14 cellular contexts compared by ENCODE assay signal in genomic region chr22:39748877-39749276, GRCh38.
A peak's percentile ranks its signal among the peaks of the same experiment; 100 is the strongest.
DNase-seq lines count a peak whose midpoint lies in the region; ATAC-seq and TF ChIP-seq lines count a peak whose summit lies in the region.
"Had no signal": no experiment of that assay in that cellular context is flagged by ENCODE, and none has a peak within 500 bp of the region (broad histone marks: within the 10 kb centered on the region; RNA-seq: fewer than 3 reads in every experiment).

No MANE protein-coding gene starts in this region.

- no peak for ATAC-seq in GM21390 (IDR thresholded peaks at IDR 0.05; ENCODE audit: unreplicated experiment)
- no peak for ATAC-seq in GM18498 (IDR thresholded peaks at IDR 0.05; ENCODE audit: unreplicated experiment)

- H3K4me3 ChIP-seq in AG10803 (ENCODE audit: low read length) = no peak overlapping the region
- no peak overlapping the region for H3K4me3 ChIP-seq in choroid plexus epithelial cell (ENCODE audit: low read depth, low read length)
- no peak overlapping the region for H3K4me3 ChIP-seq in Karpas-422 (ENCODE audit: low read length)
- H3K4me3 ChIP-seq: ascending aorta; BLaER1 treated with 17β-estradiol and CSF1 and Interleukin-3, amounts not matched to agents 10 nM and 100 nM; hepatocyte had no signal

- H3K79me2 ChIP-seq in Karpas-422 (ENCODE audit: low read length) = no peaks in the 10 kb centered on the region
- H3K79me2 ChIP-seq: hepatocyte had no signal

- peaks cover 8% of the 10 kb centered on the region for H3K4me1 Mint-ChIP-seq in HFFc6 (ENCODE audit: low read depth)
- H3K4me1 Mint-ChIP-seq in activated CD4-positive, alpha-beta T cell treated with anti-CD3 and anti-CD28 coated beads, Interleukin-2, amount 10 ng/mL, durations not matched to agents 7 days and 5 days = peaks cover 46% of the 10 kb centered on the region

- H3K9me2 ChIP-seq in Karpas-422 (replicated peaks; ENCODE audit: insufficient read depth, low read length) = no peaks in the 10 kb centered on the region

- no peaks in the 10 kb centered on the region for H3K9me3 ChIP-seq in Karpas-422 (ENCODE audit: low read length)
- H3K9me3 ChIP-seq: ascending aorta had no signal

- no peaks in the 10 kb centered on the region for H4K20me1 ChIP-seq in Karpas-422 (ENCODE audit: insufficient read depth, low read depth, low read length)
- H4K20me1 ChIP-seq: BLaER1 treated with 17β-estradiol and CSF1 and Interleukin-3, amounts not matched to agents 10 nM and 100 nM had no signal

- H3K9me3 Mint-ChIP-seq in HFFc6 = no peaks in the 10 kb centered on the region
- peaks cover 2% of the 10 kb centered on the region for H3K9me3 Mint-ChIP-seq in activated CD4-positive, alpha-beta T cell treated with anti-CD3 and anti-CD28 coated beads, Interleukin-2, amount 10 ng/mL, durations not matched to agents 7 days and 5 days

- TF ChIP-seq CTCF in AG10803 (conservative IDR thresholded peaks at IDR 0.05; ENCODE audit: low read length) = no peak
- no peak for TF ChIP-seq CTCF in HFFc6 (IDR thresholded peaks at IDR 0.05)
- no peak for TF ChIP-seq CTCF in choroid plexus epithelial cell (conservative IDR thresholded peaks at IDR 0.05; ENCODE audit: low read depth, low read length)

- H3K27ac Mint-ChIP-seq in HFFc6 = no peak overlapping the region
- H3K27ac Mint-ChIP-seq in activated CD4-positive, alpha-beta T cell treated with anti-CD3 and anti-CD28 coated beads, Interleukin-2, amount 10 ng/mL, durations not matched to agents 7 days and 5 days = no peak overlapping the region

- H3K36me3 ChIP-seq in Karpas-422 (ENCODE audit: insufficient read depth, low read length) = no peaks in the 10 kb centered on the region
- H3K36me3 ChIP-seq: ascending aorta; BLaER1 treated with 17β-estradiol and CSF1 and Interleukin-3, amounts not matched to agents 10 nM and 100 nM had no signal

- no peak overlapping the region for H3K4me2 ChIP-seq in Karpas-422 (ENCODE audit: low read depth, low read length, poor library complexity, severe bottlenecking)
- H3K4me2 ChIP-seq: BLaER1 treated with 17β-estradiol and CSF1 and Interleukin-3, amounts not matched to agents 10 nM and 100 nM; hepatocyte had no signal

- no peak overlapping the region for H3K4me3 Mint-ChIP-seq in HFFc6
- no peak overlapping the region for H3K4me3 Mint-ChIP-seq in activated CD4-positive, alpha-beta T cell treated with anti-CD3 and anti-CD28 coated beads, Interleukin-2, amount 10 ng/mL, durations not matched to agents 7 days and 5 days

- H3K36me3 Mint-ChIP-seq in HFFc6 (ENCODE audit: low read depth) = no peaks in the 10 kb centered on the region
- H3K36me3 Mint-ChIP-seq in activated CD4-positive, alpha-beta T cell treated with anti-CD3 and anti-CD28 coated beads, Interleukin-2, amount 10 ng/mL, durations not matched to agents 7 days and 5 days (ENCODE audit: low read depth) = no peaks in the 10 kb centered on the region

- peaks cover 27% of the 10 kb centered on the region for H3K27me3 Mint-ChIP-seq in HFFc6 (ENCODE audit: insufficient read depth)
- H3K27me3 Mint-ChIP-seq in activated CD4-positive, alpha-beta T cell treated with anti-CD3 and anti-CD28 coated beads, Interleukin-2, amount 10 ng/mL, durations not matched to agents 7 days and 5 days = no peaks in the 10 kb centered on the region

- CTCF ChIA-PET in activated CD4-positive, alpha-beta T cell treated with anti-CD3 and anti-CD28 coated beads, Interleukin-2, amount 10 ng/mL, durations not matched to agents 7 days and 5 days (lab: Charles Lee) = interaction anchor here (0.6 to 1.1 kb wide), 2 partner anchors 13 to 109 kb away, joined by 3 read pairs; no protein-coding TSS in a partner anchor

- DNase-seq in AG10803 (ENCODE audit: low read depth) (peak; percentile 18), HFFc6 (peak; percentile 48), NCI-H510A (lab: John Stamatoyannopoulos, UW) (peak; percentile 43), choroid plexus epithelial cell (ENCODE audit: low read depth) (peak; percentile 76), Karpas-422 (no peak)
- no peak for DNase-seq in activated CD4-positive, alpha-beta T cell treated with anti-CD3 and anti-CD28 coated beads, Interleukin-2, amount 10 ng/mL, durations not matched to agents 7 days and 5 days
- DNase-seq: KBM-7; nucleus accumbens; stimulated activated CD8-positive, alpha-beta memory T cell treated with anti-CD3 and anti-CD28 coated beads, Interleukin-4, amount 100 ng/mL, for 48 hours had no signal

- H3K27ac ChIP-seq in Karpas-422 (ENCODE audit: low read length) = no peak overlapping the region
- H3K27ac ChIP-seq: ascending aorta; BLaER1 treated with 17β-estradiol and CSF1 and Interleukin-3, amounts not matched to agents 10 nM and 100 nM; hepatocyte had no signal

- H3K9ac ChIP-seq in Karpas-422 (ENCODE audit: low read length) = no peak overlapping the region
- H3K9ac ChIP-seq: BLaER1 treated with 17β-estradiol and CSF1 and Interleukin-3, amounts not matched to agents 10 nM and 100 nM had no signal

- no peaks in the 10 kb centered on the region for H3K27me3 ChIP-seq in Karpas-422 (ENCODE audit: low read length)
- H3K27me3 ChIP-seq: ascending aorta; BLaER1 treated with 17β-estradiol and CSF1 and Interleukin-3, amounts not matched to agents 10 nM and 100 nM had no signal

- peaks cover 6% of the 10 kb centered on the region; the same call in 1 of the 2 replicates for H3K4me1 ChIP-seq in Karpas-422 (ENCODE audit: low read length)
- H3K4me1 ChIP-seq: ascending aorta had no signal

- no peak overlapping the region for H2AFZ ChIP-seq in Karpas-422 (ENCODE audit: low read length)
- H2AFZ ChIP-seq: hepatocyte had no signal

- POLR2A ChIA-PET in activated CD4-positive, alpha-beta T cell treated with anti-CD3 and anti-CD28 coated beads, Interleukin-2, amount 10 ng/mL, durations not matched to agents 7 days and 5 days (lab: Charles Lee) = no interaction called here

Comparison
In these comparisons a context has a peak if more than half of its experiments do, and no peak if none do; other contexts are left out.
1. DNase-seq: peak in AG10803 (single experiment), HFFc6 (single experiment), NCI-H510A (single experiment) and choroid plexus epithelial cell (single experiment); none in Karpas-422 (single experiment) and activated CD4-positive, alpha-beta T cell treated with anti-CD3 and anti-CD28 coated beads, Interleukin-2, amount 10 ng/mL, durations not matched to agents 7 days and 5 days (single experiment).